Comparison of ENCODE assay signal across 28 cellular contexts in the genomic region with DNA sequence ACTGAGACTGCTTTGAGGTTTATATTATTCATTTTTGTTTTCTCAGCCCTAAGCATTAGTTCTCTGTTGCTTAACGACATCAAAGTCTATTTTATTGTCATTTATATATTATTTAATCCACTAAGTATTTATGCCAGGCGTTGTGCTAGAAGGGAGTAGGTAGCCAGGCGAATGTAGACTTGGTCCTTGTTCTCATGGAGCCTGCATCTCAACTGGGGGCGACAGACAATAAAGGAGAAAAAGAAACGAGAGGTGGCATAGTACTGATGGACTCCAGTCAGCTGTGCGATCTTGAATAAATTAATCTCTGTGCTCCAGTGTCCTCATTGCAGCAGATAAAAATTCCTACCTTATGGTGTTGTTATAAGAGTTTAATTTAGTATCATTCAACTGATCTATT.
"Had no signal": no experiment of that assay in that cellular context is flagged by ENCODE, and none has a peak within 500 bp of the region (broad histone marks: within the 10 kb centered on the region; RNA-seq: fewer than 3 reads in every experiment).

No MANE protein-coding gene starts in this region.

- H3K9me3 ChIP-seq: left lung, lower lobe of right lung, neutrophil, psoas muscle, stomach, testis, tibial artery, upper lobe of right lung had no signal

- H3K4me1 Mint-ChIP-seq: neural crest cell; stimulated activated naive B cell treated with anti-CD40 and anti-IgM and Interleukin-4, amounts not matched to agents 10 μg/mL and 1 μg/mL and 100 μg/mL, for 72 hours had no signal

- H3K4me3 ChIP-seq: left lung, lower lobe of right lung, psoas muscle, skin epidermis, stomach, testis, tibial artery, upper lobe of right lung had no signal

- H3K79me2 ChIP-seq: parathyroid adenoma had no signal

- H3K27me3 ChIP-seq: left lung, stomach, testis, tibial artery, upper lobe of right lung had no signal

- H2AFZ ChIP-seq: parathyroid adenoma had no signal

- DNase-seq: hypothalamus; immature natural killer cell; kidney; left colon; left lung; lower lobe of right lung; mammary epithelial cell; mesenchymal stem cell; naive thymus-derived CD8-positive, alpha-beta T cell; occipital lobe; psoas muscle; stimulated activated CD4-positive, alpha-beta T cell treated with anti-CD3 and anti-CD28 coated beads, Interleukin-12 subunit alpha, Interleukin-12 subunit beta, amount 100 ng/mL, for 4 hours; stimulated activated CD4-positive, alpha-beta T cell treated with anti-CD3 and anti-CD28 coated beads, Interleukin-15, amount 100 ng/mL, for 24 hours; stimulated activated CD4-positive, alpha-beta T cell treated with anti-CD3 and anti-CD28 coated beads, Interleukin-2, amount 100 ng/mL, for 24 hours; stimulated activated CD4-positive, alpha-beta T cell treated with anti-CD3 and anti-CD28 coated beads, Interleukin-4, amount 100 ng/mL, for 1 hour; stimulated activated naive B cell treated with anti-CD40 and anti-IgM and Interleukin-4, amounts not matched to agents 10 μg/mL and 1 μg/mL and 100 μg/mL, for 72 hours; stimulated activated naive CD8-positive, alpha-beta T cell treated with anti-CD3 and anti-CD28 coated beads, Interleukin-15, Interleukin-2, amounts not matched to agents 100 U/mL and 50 U/mL, for 24 hours; stomach; testis; tibial artery; trophoblast cell; upper lobe of right lung had no signal

- H3K4me1 ChIP-seq: left lung, lower lobe of right lung, parathyroid adenoma, psoas muscle, stomach, testis, tibial artery, upper lobe of right lung had no signal

- H3K4me3 Mint-ChIP-seq: nephron; neural crest cell; stimulated activated naive B cell treated with anti-CD40 and anti-IgM and Interleukin-4, amounts not matched to agents 10 μg/mL and 1 μg/mL and 100 μg/mL, for 72 hours had no signal

- ATAC-seq: left colon; left lung; lower lobe of right lung; naive thymus-derived CD8-positive, alpha-beta T cell; psoas muscle; sciatic nerve; stimulated activated naive B cell treated with anti-CD40 and anti-IgM and Interleukin-4, amounts not matched to agents 10 μg/mL and 1 μg/mL and 100 μg/mL, for 72 hours; stimulated activated naive CD8-positive, alpha-beta T cell treated with anti-CD3 and anti-CD28 coated beads, Interleukin-15, Interleukin-2, amounts not matched to agents 100 U/mL and 50 U/mL, for 24 hours; upper lobe of right lung had no signal

- H3K27ac Mint-ChIP-seq: immature natural killer cell; naive thymus-derived CD8-positive, alpha-beta T cell; nephron; stimulated activated naive B cell treated with anti-CD40 and anti-IgM and Interleukin-4, amounts not matched to agents 10 μg/mL and 1 μg/mL and 100 μg/mL, for 72 hours had no signal

- H3K36me3 ChIP-seq: neutrophil had no signal

- H3K9ac ChIP-seq: parathyroid adenoma had no signal

- H3K9me3 Mint-ChIP-seq: immature natural killer cell; naive thymus-derived CD8-positive, alpha-beta T cell; nephron; neural crest cell; stimulated activated naive B cell treated with anti-CD40 and anti-IgM and Interleukin-4, amounts not matched to agents 10 μg/mL and 1 μg/mL and 100 μg/mL, for 72 hours had no signal

- H3K27ac ChIP-seq: left lung, lower lobe of right lung, neutrophil, parathyroid adenoma, psoas muscle, skin epidermis, stomach, testis, tibial artery, upper lobe of right lung had no signal

- H3K36me3 Mint-ChIP-seq: immature natural killer cell; naive thymus-derived CD8-positive, alpha-beta T cell had no signal
